9 cellular contexts compared by ENCODE assay signal in the genomic region with DNA sequence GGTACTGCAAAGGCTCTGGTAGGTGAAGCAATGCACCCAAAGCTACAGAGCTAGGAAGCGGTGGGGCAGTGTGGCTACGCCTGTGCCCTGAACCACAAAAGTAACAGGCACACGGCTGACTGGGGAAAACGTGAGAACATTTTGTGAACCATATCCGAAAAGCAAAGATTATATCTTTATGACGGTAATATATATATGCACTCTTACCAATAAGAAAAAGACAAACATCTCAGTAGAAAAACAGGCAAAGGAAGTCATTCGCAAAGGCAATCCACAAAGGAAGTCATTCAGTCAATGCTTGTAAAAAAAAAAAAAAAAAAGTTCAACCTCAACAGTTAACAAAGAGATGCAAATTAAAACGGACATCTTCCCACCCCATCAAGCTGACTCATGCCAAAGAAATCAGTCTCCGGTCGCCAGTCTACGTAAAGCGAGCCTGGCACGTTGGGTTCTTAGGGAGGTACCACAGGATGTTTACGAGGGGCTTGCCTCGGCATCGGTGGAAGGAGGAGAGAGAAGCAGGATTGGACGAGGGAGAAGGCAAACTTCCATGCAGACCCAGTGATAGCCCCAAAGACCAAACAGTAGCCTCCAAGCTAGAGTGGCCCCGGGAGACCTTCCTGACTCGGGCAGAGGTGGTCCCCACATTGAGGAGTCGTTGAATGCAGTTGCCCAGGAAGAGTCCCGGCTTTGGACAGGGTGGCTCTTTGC. TPM values are rescaled to one million over a fixed set of nuclear protein-coding genes. Genes with fewer than 3 reads are reported as not detected.
DNase-seq lines count a peak whose midpoint lies in the region; ATAC-seq, FAIRE-seq and TF ChIP-seq lines count a peak whose summit lies in the region.
"Had no signal": no experiment of that assay in that cellular context is flagged by ENCODE, and none has a peak within 500 bp of the region (broad histone marks: within the 10 kb centered on the region; RNA-seq: fewer than 3 reads in every experiment).

No MANE protein-coding gene starts in this region.

- ATAC-seq in GM21619 (IDR thresholded peaks at IDR 0.05; ENCODE audit: unreplicated experiment) (peak; percentile 66), right lobe of liver (peak; percentile 63 to 69 (median 64))
- peak; percentile 82 to 89 for ATAC-seq in activated naive CD4-positive, alpha-beta T cell treated with anti-CD3 and anti-CD28 coated beads, Interleukin-2, amount 50 U/mL, for 72 hours
- ATAC-seq in stimulated activated effector memory CD8-positive, alpha-beta T cell treated with anti-CD3 and anti-CD28 coated beads, Interleukin-12 subunit alpha, Interleukin-12 subunit beta, amount 100 ng/mL, for 72 hours = peak; percentile 90

- intact Hi-C loops in right lobe of liver (cut with DNase I) = no loop called here

- DNase-seq in SJSA1 (ENCODE audit: low read depth in 1 of 2, low spot score in 2 of 2) (peak; percentile 77 to 81), right lobe of liver (no peak), retina (no peak), GM19239 (ENCODE audit: insufficient read length, low spot score) (no peak), putamen (ENCODE audit: low spot score) (no peak)
- DNase-seq in activated naive CD4-positive, alpha-beta T cell treated with anti-CD3 and anti-CD28 coated beads, Interleukin-2, amount 50 U/mL, for 72 hours (ENCODE audit: low spot score in 2 of 2) = peak; percentile 45 to 71
- DNase-seq in stimulated activated effector memory CD8-positive, alpha-beta T cell treated with anti-CD3 and anti-CD28 coated beads, Interleukin-12 subunit alpha, Interleukin-12 subunit beta, amount 100 ng/mL, for 72 hours (ENCODE audit: low spot score in 2 of 2) = peak; percentile 40 to 81

- H3K4me1 ChIP-seq in SJSA1 (replicated peaks) = peaks cover 14% of the 10 kb centered on the region
- H3K4me1 ChIP-seq in right lobe of liver = no peaks in the 10 kb centered on the region
- H3K4me1 ChIP-seq: adrenal gland had no signal

- H3K27ac ChIP-seq in SJSA1 (peak overlapping the region; percentile 78), right lobe of liver (peak overlapping the region in 1 of 3 donors; percentile 47)

- H3K27me3 ChIP-seq in SJSA1 (replicated peaks) (no peaks in the 10 kb centered on the region), right lobe of liver (no peaks in the 10 kb centered on the region)
- H3K27me3 ChIP-seq: adrenal gland had no signal

- no peaks in the 10 kb centered on the region for H3K36me3 Mint-ChIP-seq in activated naive CD4-positive, alpha-beta T cell treated with anti-CD3 and anti-CD28 coated beads, Interleukin-2, amount 50 U/mL, for 72 hours
- peaks cover 8% of the 10 kb centered on the region for H3K36me3 Mint-ChIP-seq in stimulated activated effector memory CD8-positive, alpha-beta T cell treated with anti-CD3 and anti-CD28 coated beads, Interleukin-12 subunit alpha, Interleukin-12 subunit beta, amount 100 ng/mL, for 72 hours

- no peak for TF ChIP-seq POLR2A in right lobe of liver (IDR thresholded peaks at IDR 0.05)

- peak overlapping the region; percentile 84 for H3K4me3 Mint-ChIP-seq in stimulated activated effector memory CD8-positive, alpha-beta T cell treated with anti-CD3 and anti-CD28 coated beads, Interleukin-12 subunit alpha, Interleukin-12 subunit beta, amount 100 ng/mL, for 72 hours

- TF ChIP-seq CTCF in right lobe of liver (IDR thresholded peaks at IDR 0.05) = no peak

- WGBS in right lobe of liver (ENCODE audit: insufficient coverage, low coverage, low lambda C conversion rate, missing lambda C conversion rate) = 48% methylated on average over 19 of the region's 21 CpGs

- H3K4me3 ChIP-seq in SJSA1 (no peak overlapping the region), right lobe of liver (no peak overlapping the region)
- H3K4me3 ChIP-seq: adrenal gland had no signal

- H3K9me3 Mint-ChIP-seq in activated naive CD4-positive, alpha-beta T cell treated with anti-CD3 and anti-CD28 coated beads, Interleukin-2, amount 50 U/mL, for 72 hours = no peaks in the 10 kb centered on the region
- H3K9me3 Mint-ChIP-seq in stimulated activated effector memory CD8-positive, alpha-beta T cell treated with anti-CD3 and anti-CD28 coated beads, Interleukin-12 subunit alpha, Interleukin-12 subunit beta, amount 100 ng/mL, for 72 hours = no peaks in the 10 kb centered on the region

- peaks cover 69% of the 10 kb centered on the region for H3K4me1 Mint-ChIP-seq in stimulated activated effector memory CD8-positive, alpha-beta T cell treated with anti-CD3 and anti-CD28 coated beads, Interleukin-12 subunit alpha, Interleukin-12 subunit beta, amount 100 ng/mL, for 72 hours

- no peak for FAIRE-seq in GM19239 (lab: Jason Lieb, UNC)

- H3K9me3 ChIP-seq in SJSA1 (replicated peaks) = no peaks in the 10 kb centered on the region
- H3K9me3 ChIP-seq in right lobe of liver = no peaks in the 10 kb centered on the region
- H3K9me3 ChIP-seq: adrenal gland had no signal

- peak overlapping the region; percentile 87 to 97 for H3K27ac Mint-ChIP-seq in activated naive CD4-positive, alpha-beta T cell treated with anti-CD3 and anti-CD28 coated beads, Interleukin-2, amount 50 U/mL, for 72 hours
- H3K27ac Mint-ChIP-seq in stimulated activated effector memory CD8-positive, alpha-beta T cell treated with anti-CD3 and anti-CD28 coated beads, Interleukin-12 subunit alpha, Interleukin-12 subunit beta, amount 100 ng/mL, for 72 hours = peak overlapping the region; percentile 98

- H3K36me3 ChIP-seq in SJSA1 (no peaks in the 10 kb centered on the region), right lobe of liver (no peaks in the 10 kb centered on the region)
- H3K36me3 ChIP-seq: adrenal gland had no signal

RNA-seq across cellular contexts. Expression of gene PPP2R5C, which starts 39.4 kb away (rescaled TPM):
- 81.1 and 99.1 TPM in 2 replicates for total RNA-seq in SJSA1 (2014; rRNA removed; shearing (Covaris generic))
- total RNA-seq in activated naive CD4-positive, alpha-beta T cell treated with anti-CD3 and anti-CD28 coated beads, Interleukin-2, amount 50 U/mL, for 72 hours = 100 to 1,000 TPM; 282 to 355 TPM
- 10 to 100 TPM; 44.9 to 74.5 (median 55.3) TPM for total RNA-seq in right lobe of liver

Comparison
In these comparisons a context has a peak if more than half of its experiments do, and no peak if none do; other contexts are left out.
1. DNase-seq: peak in SJSA1 (2 of 2), activated naive CD4-positive, alpha-beta T cell treated with anti-CD3 and anti-CD28 coated beads, Interleukin-2, amount 50 U/mL, for 72 hours (2 of 2) and stimulated activated effector memory CD8-positive, alpha-beta T cell treated with anti-CD3 and anti-CD28 coated beads, Interleukin-12 subunit alpha, Interleukin-12 subunit beta, amount 100 ng/mL, for 72 hours (2 of 2); none in right lobe of liver (0 of 3), retina (single experiment), GM19239 (single experiment) and putamen (single experiment).
2. Peak in every context shown above with its lines, with median percentiles within 50 percentile points of each other: ATAC-seq.